9 cellular contexts compared by ENCODE assay signal in genomic region chr3:33115024-33115768, GRCh38. TPM values are rescaled to one million over a fixed set of nuclear protein-coding genes. Genes with fewer than 3 reads are reported as not detected.
DNase-seq lines count a peak whose midpoint lies in the region; ATAC-seq, FAIRE-seq and TF ChIP-seq lines count a peak whose summit lies in the region.
"Had no signal": no experiment of that assay in that cellular context is flagged by ENCODE, and none has a peak within 500 bp of the region (broad histone marks: within the 10 kb centered on the region; RNA-seq: fewer than 3 reads in every experiment).

No MANE protein-coding gene starts in this region.

- H3K27ac ChIP-seq in OCI-LY3 (ENCODE audit: low read length) (no peak overlapping the region), caudate nucleus (ENCODE audit: low read depth, low read length) (peak overlapping the region; percentile 93), keratinocyte (ENCODE audit: control insufficient read depth, insufficient read depth, low read length) (peak overlapping the region; percentile 97), small intestine (ENCODE audit: low read depth in 1 of 2, low read length in 1 of 2) (peak overlapping the region; percentile 98)

- H3K36me3 ChIP-seq in OCI-LY3 (replicated peaks; ENCODE audit: low read depth, low read length): peaks cover 3% of the 10 kb centered on the region
- H3K36me3 ChIP-seq in keratinocyte (ENCODE audit: control insufficient read depth in 2 of 2, extremely low read depth in 1 of 2, insufficient read depth in 2 of 2, low read length in 2 of 2): peaks cover 1 to 11% of the 10 kb centered on the region in 2 experiments
- no peaks in the 10 kb centered on the region for H3K36me3 ChIP-seq in small intestine (ENCODE audit: control insufficient read depth in 2 of 2, insufficient read depth in 2 of 2, low read length in 2 of 2)

- H3K9me3 ChIP-seq in OCI-LY3 (ENCODE audit: insufficient read depth, low read length): no peaks in the 10 kb centered on the region
- no peaks in the 10 kb centered on the region for H3K9me3 ChIP-seq in keratinocyte (ENCODE audit: control insufficient read depth, low read depth, low read length)
- no peaks in the 10 kb centered on the region for H3K9me3 ChIP-seq in small intestine (ENCODE audit: control insufficient read depth, low read depth)

- H3K9ac ChIP-seq in OCI-LY3 (ENCODE audit: low read length) (no peak overlapping the region), keratinocyte (ENCODE audit: control insufficient read depth, extremely low read depth, insufficient read depth, low read length) (peak overlapping the region; percentile 91)

- dilution Hi-C loops in keratinocyte (cut with MboI; ENCODE audit: extremely low pct_ligation_motif_present, low sequenced_read_pairs): no loop called here

- WGBS in small intestine, 3 donors: 36 to 46% (median 39%) methylated on average over 13 of the region's 13 CpGs

- H3K27me3 ChIP-seq in OCI-LY3 (ENCODE audit: low read depth, low read length): no peaks in the 10 kb centered on the region
- H3K27me3 ChIP-seq in keratinocyte (ENCODE audit: control insufficient read depth, extremely low read depth, insufficient read depth, low read length): no peaks in the 10 kb centered on the region
- no peaks in the 10 kb centered on the region for H3K27me3 ChIP-seq in small intestine (ENCODE audit: control insufficient read depth in 2 of 2, insufficient read depth in 2 of 2, low read length in 2 of 2)

- no peak for ATAC-seq in HG02973 (IDR thresholded peaks at IDR 0.05; ENCODE audit: unreplicated experiment)

- H3K4me3 ChIP-seq in OCI-LY3 (ENCODE audit: low read length) (no peak overlapping the region; the same call in 1 of the 2 replicates), keratinocyte (ENCODE audit: control insufficient read depth in 2 of 3, extremely low read depth in 1 of 3, insufficient read depth in 2 of 3, low read depth in 1 of 3, low read length in 3 of 3) (peak overlapping the region; percentile 53 to 91 (median 84)), small intestine (ENCODE audit: low read depth in 1 of 2, low read length in 2 of 2) (peak overlapping the region in 1 of 2 donors; percentile 78)

- no peaks in the 10 kb centered on the region for H3K9me1 ChIP-seq in keratinocyte (ENCODE audit: control insufficient read depth, extremely low read depth, insufficient read depth, low read length)

- H3K4me1 ChIP-seq in OCI-LY3 (ENCODE audit: low read length): peaks cover 36% of the 10 kb centered on the region
- H3K4me1 ChIP-seq in keratinocyte (ENCODE audit: control insufficient read depth, extremely low read depth, insufficient read depth, low read length): peaks cover 18% of the 10 kb centered on the region
- H3K4me1 ChIP-seq in small intestine (ENCODE audit: control insufficient read depth in 2 of 2, insufficient read depth in 1 of 2, low read depth in 1 of 2, low read length in 1 of 2): peaks cover 2 to 3% of the 10 kb centered on the region in 2 donors

- peak; percentile 67 for DNase-seq in DMS 273 (lab: John Stamatoyannopoulos, UW; ENCODE audit: unreplicated experiment)
- DNase-seq in DMS 273 treated with DMSO at 0.1 percent for 48 hours (lab: John Stamatoyannopoulos, UW): no peak
- peak in 51 of 61 donors; percentile 2 to 90 (median 40) for DNase-seq in caudate nucleus (lab: John Stamatoyannopoulos, UW)
- peak; percentile 78 for DNase-seq in keratinocyte (ENCODE audit: low read depth, low spot score)
- peak; percentile 67 for DNase-seq in small intestine
- no peak for DNase-seq in cortex of kidney (lab: John Stamatoyannopoulos, UW)

- FAIRE-seq in keratinocyte (lab: Jason Lieb, UNC) (peak; percentile 71), small intestine (lab: Jason Lieb, UNC) (no peak)
- FAIRE-seq: A204.1 had no signal

- H4K20me1 ChIP-seq in OCI-LY3 (ENCODE audit: insufficient read depth, low read length) (no peaks in the 10 kb centered on the region), keratinocyte (ENCODE audit: control insufficient read depth, extremely low read depth, insufficient read depth, low read length) (no peaks in the 10 kb centered on the region)

- no peak for TF ChIP-seq CTCF in OCI-LY3 (IDR thresholded peaks at IDR 0.05; ENCODE audit: low read depth, low read length)
- no peak for TF ChIP-seq CTCF in keratinocyte (optimal IDR thresholded peaks at IDR 0.05 in 1 of 3, IDR thresholded peaks at IDR 0.05 in 1 of 3, conservative IDR thresholded peaks at IDR 0.05 in 1 of 3; ENCODE audit: extremely low read depth in 1 of 3, insufficient read depth in 2 of 3, low read length in 3 of 3)

- no peak overlapping the region for H2AFZ ChIP-seq in OCI-LY3 (ENCODE audit: low read depth, low read length)
- peak overlapping the region; percentile 94 for H2AFZ ChIP-seq in keratinocyte (ENCODE audit: control insufficient read depth, low read length)

- 0 out of 2 replicates have a peak, but pooled peaks cover 3% of the 10 kb centered on the region for H3K79me2 ChIP-seq in OCI-LY3 (ENCODE audit: low read length)
- H3K79me2 ChIP-seq in keratinocyte (ENCODE audit: control insufficient read depth, insufficient read depth, low read length): peaks cover 35% of the 10 kb centered on the region

- H3K4me2 ChIP-seq in OCI-LY3 (ENCODE audit: low read length) (peak overlapping the region; percentile 86), keratinocyte (ENCODE audit: control insufficient read depth, extremely low read depth, insufficient read depth, low read depth, low read length) (peak overlapping the region; percentile 96)

RNA-seq across cellular contexts. Expression of gene CRTAP, which starts 1.4 kb away (rescaled TPM):
- 121 to 170 TPM (median 152 TPM) in 3 replicates for polyA plus RNA-seq in keratinocyte
- polyA plus RNA-seq in keratinocyte (2011; ENCODE audit: low read depth): 121 TPM
- 145 and 151 TPM in 2 replicates for polyA plus RNA-seq in keratinocyte (2011; cell fraction: cytosol; rRNA removed)
- polyA plus RNA-seq in keratinocyte (2011; cell fraction: nucleus; rRNA removed): 77.6 and 82.7 TPM in 2 replicates
- polyA plus RNA-seq in keratinocyte (2012; ENCODE audit: low replicate concordance): 126 and 143 TPM in 2 replicates
- polyA minus RNA-seq in keratinocyte: 68.8 to 134 TPM (median 81.7 TPM) in 3 replicates
- polyA minus RNA-seq in keratinocyte (2011; cell fraction: cytosol; rRNA and poly(A)+ RNA removed): 97.3 TPM
- polyA minus RNA-seq in keratinocyte (2011; cell fraction: nucleus; rRNA and poly(A)+ RNA removed): 30.7 and 56.9 TPM in 2 replicates
- 10 to 100 TPM; 13.0 to 90.7 (median 50.8) TPM for polyA plus RNA-seq in small intestine

RNA-seq across cellular contexts. Expression of gene GLB1, which starts 18.2 kb away (rescaled TPM):
- polyA plus RNA-seq in keratinocyte (51.1 to 80.2 TPM (median 60.4 TPM) in 3 replicates), small intestine (10 to 100 TPM; 19.2 to 29.8 (median 19.5) TPM)
- polyA plus RNA-seq in keratinocyte (2011; ENCODE audit: low read depth): 26.3 TPM
- 24.8 and 28.1 TPM in 2 replicates for polyA plus RNA-seq in keratinocyte (2011; cell fraction: cytosol; rRNA removed)
- polyA plus RNA-seq in keratinocyte (2011; cell fraction: nucleus; rRNA removed): 122 and 124 TPM in 2 replicates
- polyA plus RNA-seq in keratinocyte (2012; ENCODE audit: low replicate concordance): 37.9 and 40.4 TPM in 2 replicates
- polyA minus RNA-seq in keratinocyte: 44.9 to 62.6 TPM (median 61.3 TPM) in 3 replicates
- 35.7 TPM for polyA minus RNA-seq in keratinocyte (2011; cell fraction: cytosol; rRNA and poly(A)+ RNA removed)
- polyA minus RNA-seq in keratinocyte (2011; cell fraction: nucleus; rRNA and poly(A)+ RNA removed): 101 and 139 TPM in 2 replicates

RNA-seq across cellular contexts. Expression of gene TMPPE, which starts 18.2 kb away (rescaled TPM):
- polyA plus RNA-seq in keratinocyte (1.6 to 5.7 TPM (median 2.6 TPM) in 3 replicates), small intestine (1 to 10 TPM in 1 of 3 donors, under 1 TPM in 1, not detected in 1; 0.27 to 2.2 TPM)
- polyA plus RNA-seq in keratinocyte (2011; ENCODE audit: low read depth): 0.36 TPM
- 0.84 and 0.86 TPM in 2 replicates for polyA plus RNA-seq in keratinocyte (2011; cell fraction: cytosol; rRNA removed)
- 6.8 and 8.5 TPM in 2 replicates for polyA plus RNA-seq in keratinocyte (2011; cell fraction: nucleus; rRNA removed)
- 1.2 and 2.0 TPM in 2 replicates for polyA plus RNA-seq in keratinocyte (2012; ENCODE audit: low replicate concordance)
- 9.1 to 26.7 TPM (median 15.3 TPM) in 3 replicates for polyA minus RNA-seq in keratinocyte
- 4.4 TPM for polyA minus RNA-seq in keratinocyte (2011; cell fraction: cytosol; rRNA and poly(A)+ RNA removed)
- polyA minus RNA-seq in keratinocyte (2011; cell fraction: nucleus; rRNA and poly(A)+ RNA removed): 20.9 and 24.7 TPM in 2 replicates

Comparison
In these comparisons a context has a peak if more than half of its experiments do, and no peak if none do; other contexts are left out.
1. DNase-seq: peak in DMS 273 (single experiment), caudate nucleus (51 of 61), keratinocyte (single experiment) and small intestine (single experiment); none in DMS 273 treated with DMSO at 0.1 percent for 48 hours (single experiment) and cortex of kidney (single experiment).